37 cellular contexts compared by ENCODE assay signal in the genomic region with DNA sequence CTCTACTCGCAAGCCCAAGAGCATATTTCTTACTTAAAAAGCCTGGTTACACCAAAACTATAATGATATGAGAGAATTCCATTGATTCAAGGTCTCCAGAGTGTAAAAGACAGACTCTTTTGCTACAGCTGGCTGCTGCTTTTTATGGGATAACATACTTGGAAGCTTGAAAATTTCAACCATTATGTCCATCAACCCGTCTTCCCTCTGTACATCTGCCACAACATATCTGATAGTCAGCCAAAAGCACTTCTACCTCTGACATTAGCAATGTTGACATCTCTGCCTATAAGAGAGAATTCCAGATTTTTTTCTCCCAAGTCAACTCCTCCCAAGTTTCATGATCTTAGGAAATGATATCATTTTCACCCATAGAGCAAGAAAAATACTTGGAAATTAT. TPM values are rescaled to one million over a fixed set of nuclear protein-coding genes. Genes with fewer than 3 reads are reported as not detected.
"Had no signal": no experiment of that assay in that cellular context is flagged by ENCODE, and none has a peak within 500 bp of the region (broad histone marks: within the 10 kb centered on the region; RNA-seq: fewer than 3 reads in every experiment).

No MANE protein-coding gene starts in this region.

- H3K27ac Mint-ChIP-seq: activated B cell treated with CpG ODN at 0.5 μM for 24 hours; activated CD4-positive, alpha-beta memory T cell treated with anti-CD3 and anti-CD28 coated beads for 36 hours; activated CD4-positive, alpha-beta T cell treated with anti-CD3 and anti-CD28 coated beads, Interleukin-2, amount 10 ng/mL, durations not matched to agents 24 days and 14 days; activated CD8-positive, alpha-beta T cell treated with anti-CD3 and anti-CD28 coated beads for 36 hours; activated naive CD4-positive, alpha-beta T cell treated with anti-CD3 and anti-CD28 coated beads, Interleukin-2, amount 10 ng/mL, durations not matched to agents 7 days and 5 days; activated naive CD4-positive, alpha-beta T cell treated with anti-CD3 and anti-CD28 coated beads, Interleukin-2, amount 50 U/mL, for 24 hours; activated naive CD8-positive, alpha-beta T cell; activated naive CD8-positive, alpha-beta T cell treated with anti-CD3 and anti-CD28 coated beads, Interleukin-2, amount 10 ng/mL, durations not matched to agents 7 days and 5 days; activated naive CD8-positive, alpha-beta T cell treated with anti-CD3 and anti-CD28 coated beads, Interleukin-2, amount 50 U/mL, for 24 hours; activated T-cell treated with anti-CD3 and anti-CD28 coated beads, Interleukin-2, amount 50 U/mL, for 24 hours; activated T-helper 2 cell treated with anti-CD3 and anti-CD28 coated beads, Interferon-gamma antibody, Interleukin-2, Interleukin-4, amounts not matched to agents 10 μg/mL and 5 μg/mL and 100 μg/mL, durations not matched to agents 14 hours and 24 hours and 36 hours; brain; T-helper 1 cell treated with Interleukin-12 subunit alpha and Interleukin-12 subunit beta and Interleukin-4 antibody, amounts not matched to agents 30 μg/mL and 1 μg/mL, for 36 hours; T-helper 2 cell treated with Interferon-gamma antibody and Interleukin-4, amounts not matched to agents 5 μg/mL and 100 μg/mL, for 36 hours had no signal

- H3K36me3 ChIP-seq: ascending aorta, cardiac muscle cell had no signal

- H3K9me3 ChIP-seq: ascending aorta had no signal

- H3K9me3 Mint-ChIP-seq: activated CD4-positive, alpha-beta memory T cell treated with anti-CD3 and anti-CD28 coated beads for 36 hours; activated CD4-positive, alpha-beta T cell treated with anti-CD3 and anti-CD28 coated beads, Interleukin-2, amount 10 ng/mL, durations not matched to agents 24 days and 14 days; activated naive CD4-positive, alpha-beta T cell treated with anti-CD3 and anti-CD28 coated beads, Interleukin-2, amount 10 ng/mL, durations not matched to agents 7 days and 5 days; activated naive CD8-positive, alpha-beta T cell treated with anti-CD3 and anti-CD28 coated beads, Interleukin-2, amount 10 ng/mL, durations not matched to agents 7 days and 5 days; activated T-helper 2 cell treated with anti-CD3 and anti-CD28 coated beads, Interferon-gamma antibody, Interleukin-2, Interleukin-4, amounts not matched to agents 10 μg/mL and 5 μg/mL and 100 μg/mL, durations not matched to agents 14 hours and 24 hours and 36 hours; T-helper 1 cell treated with Interleukin-12 subunit alpha and Interleukin-12 subunit beta and Interleukin-4 antibody, amounts not matched to agents 30 μg/mL and 1 μg/mL, for 36 hours; T-helper 2 cell treated with Interferon-gamma antibody and Interleukin-4, amounts not matched to agents 5 μg/mL and 100 μg/mL, for 36 hours had no signal

- H3K4me1 Mint-ChIP-seq: activated B cell treated with CpG ODN at 0.5 μM for 24 hours; activated CD4-positive, alpha-beta T cell treated with anti-CD3 and anti-CD28 coated beads, Interleukin-2, amount 10 ng/mL, durations not matched to agents 24 days and 14 days; activated naive CD4-positive, alpha-beta T cell treated with anti-CD3 and anti-CD28 coated beads, Interleukin-2, amount 10 ng/mL, durations not matched to agents 7 days and 5 days; activated naive CD4-positive, alpha-beta T cell treated with anti-CD3 and anti-CD28 coated beads, Interleukin-2, amount 50 U/mL, for 24 hours; activated naive CD8-positive, alpha-beta T cell treated with anti-CD3 and anti-CD28 coated beads, Interleukin-2, amount 10 ng/mL, durations not matched to agents 7 days and 5 days; activated naive CD8-positive, alpha-beta T cell treated with anti-CD3 and anti-CD28 coated beads, Interleukin-2, amount 50 U/mL, for 24 hours; brain; central memory CD8-positive, alpha-beta T cell had no signal

- H3K27ac ChIP-seq: ascending aorta, cardiac muscle cell, VCaP had no signal

- ATAC-seq: activated CD8-positive, alpha-beta T cell treated with anti-CD3 and anti-CD28 coated beads for 36 hours; activated naive CD8-positive, alpha-beta T cell treated with anti-CD3 and anti-CD28 coated beads, Interleukin-2, amount 50 U/mL, for 24 hours had no signal

- H3K27me3 Mint-ChIP-seq: activated B cell treated with CpG ODN at 0.5 μM for 24 hours; activated CD4-positive, alpha-beta memory T cell treated with anti-CD3 and anti-CD28 coated beads for 36 hours; activated CD4-positive, alpha-beta T cell treated with anti-CD3 and anti-CD28 coated beads, Interleukin-2, amount 10 ng/mL, durations not matched to agents 24 days and 14 days; activated CD8-positive, alpha-beta T cell treated with anti-CD3 and anti-CD28 coated beads for 36 hours; activated naive CD4-positive, alpha-beta T cell treated with anti-CD3 and anti-CD28 coated beads, Interleukin-2, amount 10 ng/mL, durations not matched to agents 7 days and 5 days; activated naive CD8-positive, alpha-beta T cell; activated naive CD8-positive, alpha-beta T cell treated with anti-CD3 and anti-CD28 coated beads, Interleukin-2, amount 10 ng/mL, durations not matched to agents 7 days and 5 days; activated naive CD8-positive, alpha-beta T cell treated with anti-CD3 and anti-CD28 coated beads, Interleukin-2, amount 50 U/mL, for 24 hours; activated T-cell treated with anti-CD3 and anti-CD28 coated beads, Interleukin-2, amount 50 U/mL, for 24 hours; central memory CD8-positive, alpha-beta T cell had no signal

- H3K4me3 Mint-ChIP-seq: activated B cell treated with CpG ODN at 0.5 μM for 24 hours; activated CD4-positive, alpha-beta memory T cell treated with anti-CD3 and anti-CD28 coated beads for 36 hours; activated CD4-positive, alpha-beta T cell treated with anti-CD3 and anti-CD28 coated beads, Interleukin-2, amount 10 ng/mL, durations not matched to agents 24 days and 14 days; activated CD8-positive, alpha-beta T cell treated with anti-CD3 and anti-CD28 coated beads for 36 hours; activated naive CD4-positive, alpha-beta T cell treated with anti-CD3 and anti-CD28 coated beads, Interleukin-2, amount 10 ng/mL, durations not matched to agents 7 days and 5 days; activated naive CD4-positive, alpha-beta T cell treated with anti-CD3 and anti-CD28 coated beads, Interleukin-2, amount 50 U/mL, for 24 hours; activated naive CD8-positive, alpha-beta T cell; activated naive CD8-positive, alpha-beta T cell treated with anti-CD3 and anti-CD28 coated beads, Interleukin-2, amount 10 ng/mL, durations not matched to agents 7 days and 5 days; activated naive CD8-positive, alpha-beta T cell treated with anti-CD3 and anti-CD28 coated beads, Interleukin-2, amount 50 U/mL, for 24 hours; activated T-cell treated with anti-CD3 and anti-CD28 coated beads, Interleukin-2, amount 50 U/mL, for 24 hours; brain; central memory CD8-positive, alpha-beta T cell; T-helper 1 cell treated with Interleukin-12 subunit alpha and Interleukin-12 subunit beta and Interleukin-4 antibody, amounts not matched to agents 30 μg/mL and 1 μg/mL, for 36 hours; T-helper 2 cell treated with Interferon-gamma antibody and Interleukin-4, amounts not matched to agents 5 μg/mL and 100 μg/mL, for 36 hours had no signal

- DNase-seq: activated B cell treated with CpG ODN at 0.5 μM for 24 hours; activated CD4-positive, alpha-beta memory T cell treated with anti-CD3 and anti-CD28 coated beads for 36 hours; activated CD4-positive, alpha-beta T cell treated with anti-CD3 and anti-CD28 coated beads for 4 hours; activated CD4-positive, alpha-beta T cell treated with anti-CD3 and anti-CD28 coated beads, Interleukin-2, amount 10 ng/mL, durations not matched to agents 24 days and 14 days; activated CD4-positive, alpha-beta T cell treated with anti-CD3 and anti-CD28 coated beads, Interleukin-2, amount 50 U/mL, for 1 hour; activated CD4-positive, alpha-beta T cell treated with anti-CD3 and anti-CD28 coated beads, Interleukin-2, amount 50 U/mL, for 4 hours; activated CD4-positive, CD25-positive, alpha-beta regulatory T cell treated with anti-CD3 and anti-CD28 coated beads, Interleukin-2, amount 50 U/mL, for 72 hours; activated CD8-positive, alpha-beta memory T cell treated with anti-CD3 and anti-CD28 coated beads, Interleukin-2, amount 50 U/mL, for 48 hours; activated CD8-positive, alpha-beta T cell treated with anti-CD3 and anti-CD28 coated beads for 36 hours; activated effector memory CD4-positive, alpha-beta T cell treated with Interleukin-2 at 50 U/mL for 16 hours; activated gamma-delta T cell; activated naive CD4-positive, alpha-beta T cell treated with anti-CD3 and anti-CD28 coated beads, Interleukin-2, amount 10 ng/mL, durations not matched to agents 7 days and 5 days; activated naive CD4-positive, alpha-beta T cell treated with Interleukin-2 at 50 U/mL for 16 hours; activated naive CD8-positive, alpha-beta T cell treated with anti-CD3 and anti-CD28 coated beads, Interleukin-2, amount 10 ng/mL, durations not matched to agents 7 days and 5 days; activated naive CD8-positive, alpha-beta T cell treated with anti-CD3 and anti-CD28 coated beads, Interleukin-2, amount 50 U/mL, for 24 hours; activated T-cell treated with anti-CD3 and anti-CD28 coated beads, Interleukin-2, amount 50 U/mL, for 24 hours; activated T-cell treated with anti-CD3 and anti-CD28 coated beads, Interleukin-2, amount 50 U/mL, for 48 hours; amygdala; caudate nucleus; cerebellar nuclear complex; T-helper 1 cell; T-helper 2 cell; T-helper 9 cell had no signal

- H3K36me3 Mint-ChIP-seq: activated CD4-positive, alpha-beta memory T cell treated with anti-CD3 and anti-CD28 coated beads for 36 hours; activated naive CD4-positive, alpha-beta T cell treated with anti-CD3 and anti-CD28 coated beads, Interleukin-2, amount 10 ng/mL, durations not matched to agents 7 days and 5 days; activated naive CD4-positive, alpha-beta T cell treated with anti-CD3 and anti-CD28 coated beads, Interleukin-2, amount 50 U/mL, for 24 hours; activated naive CD8-positive, alpha-beta T cell; activated naive CD8-positive, alpha-beta T cell treated with anti-CD3 and anti-CD28 coated beads, Interleukin-2, amount 10 ng/mL, durations not matched to agents 7 days and 5 days; brain had no signal

- H3K4me3 ChIP-seq: ascending aorta, cardiac muscle cell had no signal

- H3K27me3 ChIP-seq: ascending aorta, cardiac muscle cell had no signal

RNA-seq across cellular contexts. Expression of gene IQCM, which starts 54.4 kb away (rescaled TPM):
- total RNA-seq: activated B cell treated with CpG ODN at 0.5 μM for 24 hours; activated CD4-positive, alpha-beta memory T cell treated with anti-CD3 and anti-CD28 coated beads for 36 hours; activated CD4-positive, alpha-beta T cell treated with anti-CD3 and anti-CD28 coated beads, Interleukin-2, amount 10 ng/mL, durations not matched to agents 24 days and 14 days; activated CD8-positive, alpha-beta memory T cell treated with anti-CD3 and anti-CD28 coated beads for 36 hours; activated CD8-positive, alpha-beta T cell treated with anti-CD3 and anti-CD28 coated beads for 36 hours; activated naive CD8-positive, alpha-beta T cell treated with anti-CD3 and anti-CD28 coated beads, Interleukin-2, amount 10 ng/mL, durations not matched to agents 7 days and 5 days; activated T-helper 2 cell treated with anti-CD3 and anti-CD28 coated beads, Interferon-gamma antibody, Interleukin-2, Interleukin-4, amounts not matched to agents 10 μg/mL and 5 μg/mL and 100 μg/mL, durations not matched to agents 14 hours and 24 hours and 36 hours; ascending aorta; bronchial epithelial cell; cardiac muscle cell; chondrocyte had no signal
- polyA plus RNA-seq: adipose tissue, cardiac muscle cell had no signal
